22 cellular contexts compared by ENCODE assay signal in the genomic region with DNA sequence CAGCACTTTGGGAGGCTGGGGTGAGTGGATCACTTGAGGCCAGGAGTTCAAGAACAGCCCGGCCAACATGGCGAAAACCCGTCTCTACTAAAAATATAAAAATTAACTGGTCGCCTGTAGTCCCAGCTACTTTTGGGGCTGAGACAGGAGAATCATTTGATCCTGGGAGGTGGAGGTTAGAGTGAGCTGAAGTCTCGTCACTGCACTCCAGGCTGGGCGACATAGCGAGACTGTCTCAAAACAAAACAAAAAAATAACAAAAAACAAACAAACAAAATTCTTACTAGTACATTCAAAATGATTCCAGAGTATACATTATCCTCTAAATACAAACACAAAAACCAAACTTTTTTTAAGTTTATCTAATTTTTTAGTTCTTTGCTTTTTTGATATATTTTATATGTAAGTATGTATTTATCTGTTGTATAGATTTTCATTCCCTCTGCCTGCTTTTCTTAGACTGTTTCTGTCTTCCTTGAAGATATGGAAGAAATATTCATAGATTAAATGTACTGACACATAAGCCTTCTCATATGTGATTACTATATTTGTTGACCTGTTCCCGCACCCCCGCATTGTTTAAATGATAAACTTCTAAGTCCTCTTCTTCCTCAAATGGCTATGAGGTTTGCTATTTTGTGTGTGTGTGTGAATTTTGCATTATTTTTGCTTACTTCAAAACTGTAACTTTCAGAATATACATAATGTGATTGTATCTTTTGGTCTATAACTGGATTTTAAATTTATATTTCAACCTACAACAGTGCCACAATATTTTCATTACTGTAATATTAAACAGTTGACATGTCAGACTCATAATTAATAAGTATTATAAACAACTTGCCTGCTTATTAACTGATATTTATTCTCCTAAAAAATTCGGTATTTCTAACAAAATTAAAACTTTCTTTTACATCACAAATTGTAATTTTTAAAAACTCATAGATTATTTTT.
A peak's percentile ranks its signal among the peaks of the same experiment; 100 is the strongest.
DNase-seq lines count a peak whose midpoint lies in the region; ATAC-seq, FAIRE-seq and TF ChIP-seq lines count a peak whose summit lies in the region.
"Had no signal": no experiment of that assay in that cellular context is flagged by ENCODE, and none has a peak within 500 bp of the region (broad histone marks: within the 10 kb centered on the region; RNA-seq: fewer than 3 reads in every experiment).

No MANE protein-coding gene starts in this region.

- H3K9me1 ChIP-seq in K562 (ENCODE audit: control insufficient read depth, insufficient read depth, low read length) = no peaks in the 10 kb centered on the region

- no peaks in the 10 kb centered on the region; the same call in 1 of the 2 replicates for H3K9me2 ChIP-seq in HCT116 (ENCODE audit: insufficient read depth)

- H3K4me3 ChIP-seq in HCT116 (replicated peaks in 1 of 2; ENCODE audit: low read depth in 1 of 2, low read length in 2 of 2) = no peak overlapping the region
- peak overlapping the region; percentile 57 for H3K4me3 ChIP-seq in K562
- peak overlapping the region; percentile 15 to 43 for H3K4me3 ChIP-seq in testis
- H3K4me3 ChIP-seq: A549; BLaER1 treated with 17β-estradiol and CSF1 and Interleukin-3, amounts not matched to agents 10 nM and 100 nM; HAP-1 had no signal

- no peak for TF ChIP-seq POLR2A in HCT116 (IDR thresholded peaks at IDR 0.05; ENCODE audit: borderline replicate concordance, extremely low read depth, insufficient read depth, insufficient read length)
- no peak for TF ChIP-seq POLR2A in K562 (conservative IDR thresholded peaks at IDR 0.05)
- TF ChIP-seq POLR2A in testis (IDR thresholded peaks at IDR 0.05) = no peak

- CTCF ChIA-PET in HCT116 (lab: Charles Lee) (no interaction called here), K562 (lab: Yijun Ruan, JAX; ENCODE audit: low intra/inter-chr PET ratio) (no interaction called here)

- H3K27ac ChIP-seq in HCT116 (ENCODE audit: low read depth, low read length) = no peak overlapping the region
- peak overlapping the region; percentile 77 for H3K27ac ChIP-seq in K562 (ENCODE audit: extremely low read depth, low read depth, low read length)
- H3K27ac ChIP-seq in testis = no peak overlapping the region
- H3K27ac ChIP-seq: 22Rv1; A549; BLaER1 treated with 17β-estradiol and CSF1 and Interleukin-3, amounts not matched to agents 10 nM and 100 nM had no signal

- intact Hi-C loops in HCT116 (cut with micrococcal nuclease) (no loop called here), K562 (cut with micrococcal nuclease) (loop anchor here (5.0 kb wide), 1 partner anchor 163 kb away; no protein-coding TSS in a partner anchor), testis (cut with DNase I; ENCODE audit: low total_unique reads) (no loop called here)

- TF ChIP-seq CTCF in HCT116 (IDR thresholded peaks at IDR 0.05 in 2 of 3, conservative IDR thresholded peaks at IDR 0.05 in 1 of 3; ENCODE audit: borderline replicate concordance in 1 of 3, insufficient read depth in 1 of 3, low read depth in 2 of 3, low read length in 2 of 3) (no peak), K562 (IDR thresholded peaks at IDR 0.05 in 2 of 3, conservative IDR thresholded peaks at IDR 0.05 in 1 of 3; ENCODE audit: insufficient read depth in 2 of 3, low read depth in 1 of 3, low read length in 3 of 3) (no peak), testis (IDR thresholded peaks at IDR 0.05) (no peak)

- DNase-seq in HCT116 (ENCODE audit: low read depth, low spot score) (no peak), K562 (ENCODE audit: extremely low read depth in 1 of 4, low spot score in 3 of 4) (peak in 1 of 4 experiments; percentile 68), testis (no peak), DMS153 (lab: John Stamatoyannopoulos, UW) (no peak), SHP77 treated with DMSO at 0.1 percent for 48 hours (lab: John Stamatoyannopoulos, UW) (no peak)
- DNase-seq in activated CD8-positive, alpha-beta memory T cell treated with anti-CD3 and anti-CD28 coated beads, Interleukin-2, amount 50 U/mL, for 4 hours = no peak
- DNase-seq: ACHN, AML-193, BE2C, Calu3, COR-L47, DND-41, GDM1, GOT3 had no signal

- no peak for TF ChIP-seq RAD21 in HCT116 (IDR thresholded peaks at IDR 0.05; ENCODE audit: low read depth)
- TF ChIP-seq RAD21 in K562 (CRISPR knock-in tag; conservative IDR thresholded peaks at IDR 0.05 in 1 of 2, IDR thresholded peaks at IDR 0.05 in 1 of 2) = peak in 1 of 2 experiments; percentile 12; a peak in 1 of 4 replicates

- in situ Hi-C loops in K562 (cut with MboI) = no loop called here

- H3K79me2 ChIP-seq in HCT116 (ENCODE audit: insufficient read depth, low read length) = no peaks in the 10 kb centered on the region
- H3K79me2 ChIP-seq in K562 (ENCODE audit: control insufficient read depth, insufficient read depth, low read length) = peaks cover 54% of the 10 kb centered on the region

- BruUV-seq in HCT116 (replicated peaks; lab: Mats Ljungman, UMichigan) (no TSS peak), K562 (replicated peaks; lab: Mats Ljungman, UMichigan) (no TSS peak)

- no peaks in the 10 kb centered on the region for H3K9me3 ChIP-seq in HCT116 (ENCODE audit: control insufficient read depth in 1 of 2, insufficient read depth in 1 of 2, low read depth in 1 of 2, low read length in 2 of 2)
- H3K9me3 ChIP-seq in K562 (replicated peaks; ENCODE audit: control insufficient read depth, insufficient read depth, low read depth, low read length) = no peaks in the 10 kb centered on the region; the same call in 1 of the 2 replicates
- H3K9me3 ChIP-seq in testis = no peaks in the 10 kb centered on the region
- H3K9me3 ChIP-seq: A549, BE2C, HAP-1 had no signal

- TF ChIP-seq EP300 in K562 (IDR thresholded peaks at IDR 0.05; ENCODE audit: low read length) = no peak

- no peaks in the 10 kb centered on the region for H4K20me1 ChIP-seq in HCT116 (ENCODE audit: insufficient read depth)
- no peaks in the 10 kb centered on the region for H4K20me1 ChIP-seq in K562 (replicated peaks; ENCODE audit: control insufficient read depth, insufficient read depth, low read length)
- H4K20me1 ChIP-seq: BLaER1 treated with 17β-estradiol and CSF1 and Interleukin-3, amounts not matched to agents 10 nM and 100 nM had no signal

- H3K4me1 ChIP-seq in HCT116 (ENCODE audit: control insufficient read depth in 1 of 2, insufficient read depth in 2 of 2, low read length in 2 of 2) (no peaks in the 10 kb centered on the region), K562 (replicated peaks in 1 of 2; ENCODE audit: control insufficient read depth in 2 of 2, insufficient read depth in 2 of 2, low read length in 2 of 2) (peaks cover 0 to 8% of the 10 kb centered on the region in 2 experiments; a peak in 1 of 5 replicates), testis (no peaks in the 10 kb centered on the region)
- H3K4me1 ChIP-seq: A549; BE2C; BLaER1 treated with 17β-estradiol and CSF1 and Interleukin-3, amounts not matched to agents 10 nM and 100 nM; HAP-1 had no signal

- no peak overlapping the region for H3K4me2 ChIP-seq in HCT116 (ENCODE audit: low read length)
- H3K4me2 ChIP-seq in K562 (ENCODE audit: insufficient read depth, low read length) = peak overlapping the region; percentile 78
- H3K4me2 ChIP-seq: A549; BLaER1 treated with 17β-estradiol and CSF1 and Interleukin-3, amounts not matched to agents 10 nM and 100 nM had no signal

- FAIRE-seq in A204.1 (lab: Jason Lieb, UNC) (peak; percentile 90), K562 (lab: Jason Lieb, UNC) (peak; percentile 82)
- FAIRE-seq: A549, GM12891, GM18507, H54 had no signal

- H3K27me3 ChIP-seq in HCT116 (ENCODE audit: insufficient read depth, low read length) (no peaks in the 10 kb centered on the region), K562 (ENCODE audit: control insufficient read depth in 2 of 2, insufficient read depth in 2 of 2, low read length in 2 of 2) (no peaks in the 10 kb centered on the region), testis (no peaks in the 10 kb centered on the region)
- H3K27me3 ChIP-seq: BE2C; BLaER1 treated with 17β-estradiol and CSF1 and Interleukin-3, amounts not matched to agents 10 nM and 100 nM had no signal

- 4% methylated on average over 10 of the region's 10 CpGs for WGBS in K562 (ENCODE audit: insufficient coverage, low coverage, missing lambda C conversion rate)
- 69 to 81% methylated on average over 10 of the region's 10 CpGs for WGBS in testis, 2 donors

- H3K36me3 ChIP-seq in HCT116 (ENCODE audit: control insufficient read depth in 1 of 2, insufficient read depth in 2 of 2, low read length in 2 of 2) = no peaks in the 10 kb centered on the region
- no peaks in the 10 kb centered on the region; the same call in 2 of the 3 replicates for H3K36me3 ChIP-seq in K562 (ENCODE audit: control insufficient read depth, insufficient read depth, low read length)
- H3K36me3 ChIP-seq in testis (ENCODE audit: low read depth, missing control alignments) = no peaks in the 10 kb centered on the region
- H3K36me3 ChIP-seq: BE2C; BLaER1 treated with 17β-estradiol and CSF1 and Interleukin-3, amounts not matched to agents 10 nM and 100 nM; HAP-1 had no signal

- RAD21 ChIA-PET in HCT116 (lab: Charles Lee; ENCODE audit: low non-redundant PET in 1 of 2, low total read pairs in 2 of 2, uncharacterized antibody in 2 of 2, unreplicated experiment in 2 of 2) = no interaction called here

- H2AFZ ChIP-seq in HCT116 (ENCODE audit: low read depth, low read length, poor library complexity, severe bottlenecking) (peak overlapping the region; percentile 51), K562 (ENCODE audit: low read depth, low read length) (peak overlapping the region; percentile 57)

- POLR2A ChIA-PET in HCT116 (lab: Charles Lee) (no interaction called here), K562 (lab: Yijun Ruan, JAX) (interaction anchor here (0.6 to 1.3 kb wide), 4 partner anchors 203 to 932 kb away, joined by 3 to 5 read pairs (median 3); no protein-coding TSS in a partner anchor)

- ATAC-seq in HCT116 (no peak), K562 (peak; percentile 79)
- ATAC-seq: A549 had no signal

- H3K9ac ChIP-seq in HCT116 (ENCODE audit: low read length) = no peak overlapping the region
- H3K9ac ChIP-seq in K562 (ENCODE audit: insufficient read depth in 1 of 2, low read depth in 2 of 2, low read length in 2 of 2) = peak overlapping the region; percentile 6 to 84
- H3K9ac ChIP-seq: BLaER1 treated with 17β-estradiol and CSF1 and Interleukin-3, amounts not matched to agents 10 nM and 100 nM had no signal

TF ChIP-seq in K562, 482 proteins besides CTCF, POLR2A, EP300 and RAD21 (continues in another document):
- TF ChIP-seq NBN (IDR thresholded peaks at IDR 0.05; ENCODE audit: low read depth) (0 out of 2 replicates have a peak, but pooled peaks have one; percentile 6), NFRKB (IDR thresholded peaks at IDR 0.05; ENCODE audit: low read depth) (0 out of 2 replicates have a peak, but pooled peaks have one; percentile 27), EP400 (IDR thresholded peaks at IDR 0.05) (no peak)

Comparison
In these comparisons a context has a peak if more than half of its experiments do, and no peak if none do; other contexts are left out.
1. H3K4me3 ChIP-seq: peak in K562 (single experiment) and testis (2 of 2); none in HCT116 (0 of 2).